ENCODE assay signal across 11 cellular contexts in genomic region chrX:154729439-154729838, GRCh38. TPM values are rescaled to one million over a fixed set of nuclear protein-coding genes. Genes with fewer than 3 reads are reported as not detected.
DNase-seq lines count a peak whose midpoint lies in the region; ATAC-seq and TF ChIP-seq lines count a peak whose summit lies in the region.
"Had no signal": no experiment of that assay in that cellular context is flagged by ENCODE, and none has a peak within 500 bp of the region (broad histone marks: within the 10 kb centered on the region; RNA-seq: fewer than 3 reads in every experiment).

No MANE protein-coding gene starts in this region.

- no peaks in the 10 kb centered on the region for H3K9me3 ChIP-seq in breast epithelium
- no peaks in the 10 kb centered on the region for H3K9me3 ChIP-seq in muscle layer of duodenum (ENCODE audit: control insufficient read depth in 1 of 2, low read length in 2 of 2)
- no peaks in the 10 kb centered on the region for H3K9me3 ChIP-seq in effector memory CD4-positive, alpha-beta T cell (ENCODE audit: control insufficient read depth, low read length)
- H3K9me3 ChIP-seq: ovary had no signal

- DNase-seq in activated CD8-positive, alpha-beta memory T cell treated with anti-CD3 and anti-CD28 coated beads, Interleukin-2, amount 10 ng/mL, durations not matched to agents 7 days and 5 days: no peak
- no peak for DNase-seq in activated CD8-positive, alpha-beta memory T cell treated with anti-CD3 and anti-CD28 coated beads, Interleukin-2, amount 50 U/mL, for 4 hours
- DNase-seq in breast epithelium (ENCODE audit: low spot score in 2 of 2): no peak
- DNase-seq in activated gamma-delta T cell treated with Interleukin-2 at 50 U/mL for 16 hours: no peak
- DNase-seq in effector memory CD4-positive, alpha-beta T cell: no peak
- DNase-seq: activated CD4-positive, alpha-beta T cell treated with anti-CD3 and anti-CD28 coated beads for 1 hour; NCI-H146; ovary had no signal

- peak overlapping the region; percentile 99 for H3K27ac Mint-ChIP-seq in activated CD8-positive, alpha-beta memory T cell treated with anti-CD3 and anti-CD28 coated beads, Interleukin-2, amount 10 ng/mL, durations not matched to agents 7 days and 5 days

- no peak for TF ChIP-seq POLR2A in breast epithelium (IDR thresholded peaks at IDR 0.05)

- no peak overlapping the region for H3K4me3 Mint-ChIP-seq in activated CD8-positive, alpha-beta memory T cell treated with anti-CD3 and anti-CD28 coated beads, Interleukin-2, amount 10 ng/mL, durations not matched to agents 7 days and 5 days

- 73% methylated on average over 3 of the region's 3 CpGs for WGBS in urinary bladder

- H3K36me3 ChIP-seq in breast epithelium (no peaks in the 10 kb centered on the region), muscle layer of duodenum (ENCODE audit: control insufficient read depth in 1 of 2, insufficient read depth in 2 of 2, low read length in 2 of 2) (no peaks in the 10 kb centered on the region), urinary bladder (ENCODE audit: insufficient read depth) (no peaks in the 10 kb centered on the region)
- H3K36me3 ChIP-seq in effector memory CD4-positive, alpha-beta T cell (ENCODE audit: control insufficient read depth, insufficient read depth, low read length): no peaks in the 10 kb centered on the region
- H3K36me3 ChIP-seq: ovary had no signal

- no peak for ATAC-seq in activated CD8-positive, alpha-beta memory T cell treated with anti-CD3 and anti-CD28 coated beads, Interleukin-2, amount 10 ng/mL, durations not matched to agents 7 days and 5 days
- ATAC-seq in HG02973 (IDR thresholded peaks at IDR 0.05; ENCODE audit: unreplicated experiment): no peak

- H3K27ac ChIP-seq in breast epithelium: peak overlapping the region; percentile 22 to 84
- H3K27ac ChIP-seq in muscle layer of duodenum (ENCODE audit: low read length): peak overlapping the region; percentile 94
- H3K27ac ChIP-seq in urinary bladder (ENCODE audit: low read depth): peak overlapping the region; percentile 10
- H3K27ac ChIP-seq in effector memory CD4-positive, alpha-beta T cell (ENCODE audit: insufficient read depth, low read length, poor library complexity, severe bottlenecking): no peak overlapping the region
- H3K27ac ChIP-seq: ovary had no signal

- CTCF ChIA-PET in activated CD8-positive, alpha-beta memory T cell treated with anti-CD3 and anti-CD28 coated beads, Interleukin-2, amount 10 ng/mL, durations not matched to agents 7 days and 5 days (lab: Charles Lee): interaction anchor here (1.3 to 10.2 kb wide), 4 partner anchors 10 to 30 kb away, joined by 3 to 93 read pairs (median 8); partner anchors contain the start of gene GAB3

- peaks cover 100% of the 10 kb centered on the region for H3K4me1 Mint-ChIP-seq in activated CD8-positive, alpha-beta memory T cell treated with anti-CD3 and anti-CD28 coated beads, Interleukin-2, amount 10 ng/mL, durations not matched to agents 7 days and 5 days

- H3K27me3 Mint-ChIP-seq in activated CD8-positive, alpha-beta memory T cell treated with anti-CD3 and anti-CD28 coated beads, Interleukin-2, amount 10 ng/mL, durations not matched to agents 7 days and 5 days: no peaks in the 10 kb centered on the region

- peaks cover 0 to 4% of the 10 kb centered on the region in 2 donors for H3K27me3 ChIP-seq in breast epithelium
- no peaks in the 10 kb centered on the region for H3K27me3 ChIP-seq in muscle layer of duodenum (ENCODE audit: low read depth, low read length)
- H3K27me3 ChIP-seq in effector memory CD4-positive, alpha-beta T cell (replicated peaks; ENCODE audit: control insufficient read depth, insufficient read depth, low read length, poor library complexity, severe bottlenecking): no peaks in the 10 kb centered on the region
- H3K27me3 ChIP-seq: ovary had no signal

- TF ChIP-seq CTCF in breast epithelium (IDR thresholded peaks at IDR 0.05): no peak

- intact Hi-C loops in breast epithelium (cut with DNase I; ENCODE audit: low total_unique reads): no loop called here

- peaks cover 34% of the 10 kb centered on the region for H3K36me3 Mint-ChIP-seq in activated CD8-positive, alpha-beta memory T cell treated with anti-CD3 and anti-CD28 coated beads, Interleukin-2, amount 10 ng/mL, durations not matched to agents 7 days and 5 days

- H3K4me1 ChIP-seq in breast epithelium (no peaks in the 10 kb centered on the region), muscle layer of duodenum (ENCODE audit: control insufficient read depth in 1 of 2, insufficient read depth in 2 of 2, low read length in 2 of 2) (peaks cover 35 to 48% of the 10 kb centered on the region in 2 donors), urinary bladder (ENCODE audit: insufficient read depth) (no peaks in the 10 kb centered on the region)
- H3K4me1 ChIP-seq in effector memory CD4-positive, alpha-beta T cell (ENCODE audit: control insufficient read depth, insufficient read depth, low read length, poor library complexity, severe bottlenecking): peaks cover 20% of the 10 kb centered on the region

- no peaks in the 10 kb centered on the region for H3K9me3 Mint-ChIP-seq in activated CD8-positive, alpha-beta memory T cell treated with anti-CD3 and anti-CD28 coated beads, Interleukin-2, amount 10 ng/mL, durations not matched to agents 7 days and 5 days (ENCODE audit: low read depth)

- H3K4me3 ChIP-seq in breast epithelium: no peak overlapping the region
- no peak overlapping the region for H3K4me3 ChIP-seq in muscle layer of duodenum (ENCODE audit: low read depth in 1 of 2, low read length in 2 of 2)
- H3K4me3 ChIP-seq in urinary bladder (ENCODE audit: low read depth, low read length): no peak overlapping the region
- no peak overlapping the region for H3K4me3 ChIP-seq in effector memory CD4-positive, alpha-beta T cell (ENCODE audit: insufficient read depth, low read depth, low read length, poor library complexity, severe bottlenecking)
- H3K4me3 ChIP-seq: ovary had no signal

RNA-seq across cellular contexts. Expression of gene GAB3, which starts 21.4 kb away (rescaled TPM):
- total RNA-seq in activated CD8-positive, alpha-beta memory T cell treated with anti-CD3 and anti-CD28 coated beads, Interleukin-2, amount 10 ng/mL, durations not matched to agents 7 days and 5 days: 10 to 100 TPM; 20.0 to 26.6 TPM
- total RNA-seq in breast epithelium (1 to 10 TPM; 3.9 to 8.5 (median 5.3) TPM), urinary bladder (8.0 TPM)
- polyA plus RNA-seq in urinary bladder: 2.2 TPM

RNA-seq across cellular contexts. Expression of gene DKC1, which starts 33.2 kb away (rescaled TPM):
- 100 to 1,000 TPM in 1 of 2 experiments, 10 to 100 TPM in 1; 81.0 to 116 TPM for total RNA-seq in activated CD8-positive, alpha-beta memory T cell treated with anti-CD3 and anti-CD28 coated beads, Interleukin-2, amount 10 ng/mL, durations not matched to agents 7 days and 5 days
- total RNA-seq in breast epithelium (10 to 100 TPM; 23.2 to 41.0 (median 40.5) TPM), urinary bladder (20.2 TPM)
- 26.3 TPM for polyA plus RNA-seq in urinary bladder
